ENCODE assay signal across 15 cellular contexts in the genomic region with DNA sequence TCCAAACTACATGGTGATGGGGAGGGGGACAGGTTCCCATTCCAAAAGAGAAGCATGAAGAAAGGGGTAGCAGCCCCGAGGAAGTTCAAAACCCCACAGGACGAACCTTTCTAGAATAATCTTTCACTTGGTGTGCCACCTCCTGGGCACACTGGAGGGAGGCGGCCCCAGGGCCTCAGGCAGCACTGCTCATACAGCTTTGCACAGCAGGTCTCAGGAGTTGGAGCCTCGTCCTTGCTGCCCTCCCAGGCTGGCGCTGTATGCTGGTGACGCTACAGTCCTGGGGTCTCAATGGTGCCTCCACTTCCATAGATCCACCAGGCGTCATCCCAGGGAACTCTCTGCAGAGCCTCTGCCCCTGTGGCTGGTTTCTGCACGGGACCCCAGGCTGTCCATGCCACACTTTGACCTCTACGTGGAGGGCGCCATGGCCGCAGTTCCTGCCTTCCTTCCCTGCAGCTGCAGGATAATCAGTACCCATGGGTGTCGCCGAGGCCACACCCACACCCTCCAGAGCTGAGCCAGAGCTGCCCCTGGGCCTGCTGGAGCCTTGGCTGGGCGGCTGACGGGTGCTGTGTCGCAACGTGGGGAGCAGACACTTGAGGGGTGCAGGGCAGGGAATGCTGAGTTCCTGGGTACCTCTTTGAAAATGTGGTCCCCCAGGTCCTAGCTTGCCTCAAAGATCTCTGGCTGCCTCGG.
"Had no signal": no experiment of that assay in that cellular context is flagged by ENCODE, and none has a peak within 500 bp of the region (broad histone marks: within the 10 kb centered on the region; RNA-seq: fewer than 3 reads in every experiment).

No MANE protein-coding gene starts in this region.

- H3K27me3 ChIP-seq: cardiac muscle cell, colonic mucosa, hepatocyte, thyroid gland had no signal

- H3K4me1 ChIP-seq: colonic mucosa had no signal

- H3K4me3 Mint-ChIP-seq: activated CD4-positive, alpha-beta memory T cell treated with anti-CD3 and anti-CD28 coated beads for 36 hours; activated CD8-positive, alpha-beta memory T cell treated with anti-CD3 and anti-CD28 coated beads, Interleukin-2, amount 10 ng/mL, durations not matched to agents 7 days and 5 days; activated naive CD4-positive, alpha-beta T cell treated with anti-CD3 and anti-CD28 coated beads, Interleukin-2, amount 10 ng/mL, durations not matched to agents 7 days and 5 days; naive thymus-derived CD8-positive, alpha-beta T cell; T-helper 1 cell treated with Interleukin-12 subunit alpha and Interleukin-12 subunit beta and Interleukin-4 antibody, amounts not matched to agents 30 μg/mL and 1 μg/mL, for 36 hours had no signal

- H3K4me3 ChIP-seq: cardiac muscle cell, colonic mucosa, hepatocyte, thyroid gland had no signal

- H3K36me3 ChIP-seq: cardiac muscle cell, colonic mucosa, thyroid gland, WERI-Rb-1 had no signal

- H3K27ac ChIP-seq: cardiac muscle cell, colonic mucosa, hepatocyte, thyroid gland had no signal

- H3K36me3 Mint-ChIP-seq: activated CD4-positive, alpha-beta memory T cell treated with anti-CD3 and anti-CD28 coated beads for 36 hours; activated CD8-positive, alpha-beta memory T cell treated with anti-CD3 and anti-CD28 coated beads, Interleukin-2, amount 10 ng/mL, durations not matched to agents 7 days and 5 days; activated naive CD4-positive, alpha-beta T cell treated with anti-CD3 and anti-CD28 coated beads, Interleukin-2, amount 10 ng/mL, durations not matched to agents 7 days and 5 days; naive thymus-derived CD8-positive, alpha-beta T cell had no signal

- H2AFZ ChIP-seq: hepatocyte had no signal

- H3K4me1 Mint-ChIP-seq: activated CD8-positive, alpha-beta memory T cell treated with anti-CD3 and anti-CD28 coated beads, Interleukin-2, amount 10 ng/mL, durations not matched to agents 7 days and 5 days; activated naive CD4-positive, alpha-beta T cell treated with anti-CD3 and anti-CD28 coated beads, Interleukin-2, amount 10 ng/mL, durations not matched to agents 7 days and 5 days had no signal

- H3K27me3 Mint-ChIP-seq: activated CD4-positive, alpha-beta memory T cell treated with anti-CD3 and anti-CD28 coated beads for 36 hours; activated CD8-positive, alpha-beta memory T cell treated with anti-CD3 and anti-CD28 coated beads, Interleukin-2, amount 10 ng/mL, durations not matched to agents 7 days and 5 days; activated naive CD4-positive, alpha-beta T cell treated with anti-CD3 and anti-CD28 coated beads, Interleukin-2, amount 10 ng/mL, durations not matched to agents 7 days and 5 days had no signal

- ATAC-seq: activated CD8-positive, alpha-beta memory T cell treated with anti-CD3 and anti-CD28 coated beads, Interleukin-2, amount 10 ng/mL, durations not matched to agents 7 days and 5 days; naive thymus-derived CD8-positive, alpha-beta T cell had no signal

- DNase-seq: activated CD4-positive, alpha-beta memory T cell treated with anti-CD3 and anti-CD28 coated beads for 36 hours; activated CD8-positive, alpha-beta memory T cell treated with anti-CD3 and anti-CD28 coated beads, Interleukin-2, amount 10 ng/mL, durations not matched to agents 7 days and 5 days; activated naive CD4-positive, alpha-beta T cell treated with anti-CD3 and anti-CD28 coated beads, Interleukin-2, amount 10 ng/mL, durations not matched to agents 7 days and 5 days; activated T-cell treated with anti-CD3 and anti-CD28 coated beads, Interleukin-2, amount 50 U/mL, for 1 hour; colonic mucosa; islet precursor cell; naive thymus-derived CD8-positive, alpha-beta T cell; stimulated activated CD4-positive, alpha-beta T cell treated with anti-CD3 and anti-CD28 coated beads, Interleukin-12 subunit alpha, Interleukin-12 subunit beta, amount 100 ng/mL, for 4 hours; stimulated activated CD4-positive, alpha-beta T cell treated with anti-CD3 and anti-CD28 coated beads, Interleukin-2, amount 100 ng/mL, for 24 hours; thyroid gland; WERI-Rb-1 had no signal

- H3K9me3 ChIP-seq: colonic mucosa, thyroid gland had no signal

- H3K27ac Mint-ChIP-seq: activated CD4-positive, alpha-beta memory T cell treated with anti-CD3 and anti-CD28 coated beads for 36 hours; activated CD8-positive, alpha-beta memory T cell treated with anti-CD3 and anti-CD28 coated beads, Interleukin-2, amount 10 ng/mL, durations not matched to agents 7 days and 5 days; activated naive CD4-positive, alpha-beta T cell treated with anti-CD3 and anti-CD28 coated beads, Interleukin-2, amount 10 ng/mL, durations not matched to agents 7 days and 5 days; activated T-helper 2 cell treated with anti-CD3 and anti-CD28 coated beads, Interferon-gamma antibody, Interleukin-2, Interleukin-4, amounts not matched to agents 10 μg/mL and 5 μg/mL and 100 μg/mL, durations not matched to agents 14 hours and 24 hours and 36 hours; naive thymus-derived CD8-positive, alpha-beta T cell; T-helper 1 cell treated with Interleukin-12 subunit alpha and Interleukin-12 subunit beta and Interleukin-4 antibody, amounts not matched to agents 30 μg/mL and 1 μg/mL, for 36 hours had no signal

- H3K4me2 ChIP-seq: hepatocyte had no signal

- H3K9me3 Mint-ChIP-seq: activated CD4-positive, alpha-beta memory T cell treated with anti-CD3 and anti-CD28 coated beads for 36 hours; activated naive CD4-positive, alpha-beta T cell treated with anti-CD3 and anti-CD28 coated beads, Interleukin-2, amount 10 ng/mL, durations not matched to agents 7 days and 5 days; activated T-helper 2 cell treated with anti-CD3 and anti-CD28 coated beads, Interferon-gamma antibody, Interleukin-2, Interleukin-4, amounts not matched to agents 10 μg/mL and 5 μg/mL and 100 μg/mL, durations not matched to agents 14 hours and 24 hours and 36 hours; naive thymus-derived CD8-positive, alpha-beta T cell; T-helper 1 cell treated with Interleukin-12 subunit alpha and Interleukin-12 subunit beta and Interleukin-4 antibody, amounts not matched to agents 30 μg/mL and 1 μg/mL, for 36 hours had no signal
